ENCODE assay signal across 29 cellular contexts in genomic region chr16:74759564-74759963, GRCh38. TPM values are rescaled to one million over a fixed set of nuclear protein-coding genes. Genes with fewer than 3 reads are reported as not detected.
"Had no signal": no experiment of that assay in that cellular context is flagged by ENCODE, and none has a peak within 500 bp of the region (broad histone marks: within the 10 kb centered on the region; RNA-seq: fewer than 3 reads in every experiment).

No MANE protein-coding gene starts in this region.

- ATAC-seq: activated CD8-positive, alpha-beta T cell treated with anti-CD3 and anti-CD28 coated beads for 36 hours; gastroesophageal sphincter; naive thymus-derived CD8-positive, alpha-beta T cell; right cardiac atrium; stimulated activated naive CD8-positive, alpha-beta T cell treated with anti-CD3 and anti-CD28 coated beads, Interleukin-15, Interleukin-2, amounts not matched to agents 100 U/mL and 50 U/mL, for 24 hours; WTC11 had no signal

- H3K27me3 ChIP-seq: ascending aorta, brain microvascular endothelial cell, hepatocyte, uterus had no signal

- H3K36me3 Mint-ChIP-seq: activated naive CD8-positive, alpha-beta T cell treated with anti-CD3 and anti-CD28 coated beads for 36 hours; naive thymus-derived CD8-positive, alpha-beta T cell; type B pancreatic cell; WTC11 had no signal

- H3K9me3 ChIP-seq: ascending aorta, gastroesophageal sphincter, uterus had no signal

- DNase-seq: activated CD4-positive, alpha-beta T cell treated with anti-CD3 and anti-CD28 coated beads for 1 hour; activated CD4-positive, alpha-beta T cell treated with anti-CD3 and anti-CD28 coated beads, Interleukin-2, amount 50 U/mL, for 1 hour; activated CD8-positive, alpha-beta T cell treated with anti-CD3 and anti-CD28 coated beads for 36 hours; activated naive CD4-positive, alpha-beta T cell treated with Interleukin-2 at 50 U/mL for 16 hours; activated naive CD8-positive, alpha-beta T cell treated with anti-CD3 and anti-CD28 coated beads for 36 hours; activated T-cell treated with anti-CD3 and anti-CD28 coated beads, Interleukin-2, amount 50 U/mL, for 4 hours; brain microvascular endothelial cell; caudate nucleus; islet precursor cell; mammary epithelial cell; midbrain; naive thymus-derived CD8-positive, alpha-beta T cell; occipital lobe; right cardiac atrium; stimulated activated CD4-positive, alpha-beta T cell treated with anti-CD3 and anti-CD28 coated beads, Interleukin-2, amount 100 ng/mL, for 48 hours; stimulated activated naive CD8-positive, alpha-beta T cell treated with anti-CD3 and anti-CD28 coated beads, Interleukin-15, Interleukin-2, amounts not matched to agents 100 U/mL and 50 U/mL, for 24 hours; T-helper 2 cell; uterus had no signal

- H3K27ac Mint-ChIP-seq: activated CD8-positive, alpha-beta T cell treated with anti-CD3 and anti-CD28 coated beads for 36 hours; activated naive CD8-positive, alpha-beta T cell treated with anti-CD3 and anti-CD28 coated beads for 36 hours; activated T-helper 2 cell treated with anti-CD3 and anti-CD28 coated beads, Interferon-gamma antibody, Interleukin-2, Interleukin-4, amounts not matched to agents 10 μg/mL and 5 μg/mL and 100 μg/mL, durations not matched to agents 14 hours and 24 hours and 36 hours; type B pancreatic cell; WTC11 had no signal

- H3K4me1 Mint-ChIP-seq: activated naive CD8-positive, alpha-beta T cell treated with anti-CD3 and anti-CD28 coated beads for 36 hours; naive thymus-derived CD8-positive, alpha-beta T cell; neural crest cell had no signal

- H3K4me3 Mint-ChIP-seq: activated CD8-positive, alpha-beta T cell treated with anti-CD3 and anti-CD28 coated beads for 36 hours; activated naive CD8-positive, alpha-beta T cell treated with anti-CD3 and anti-CD28 coated beads for 36 hours; activated T-cell treated with anti-CD3 and anti-CD28 coated beads, Interleukin-2, amount 50 U/mL, for 4 hours; naive thymus-derived CD8-positive, alpha-beta T cell; neural crest cell; type B pancreatic cell; WTC11 had no signal

- H3K4me3 ChIP-seq: ascending aorta, gastroesophageal sphincter, hepatocyte, uterus had no signal

- H3K27ac ChIP-seq: ascending aorta, brain microvascular endothelial cell, gastroesophageal sphincter, hepatocyte, uterus had no signal

- H3K36me3 ChIP-seq: ascending aorta, brain microvascular endothelial cell, gastroesophageal sphincter, uterus had no signal

- H3K9me3 Mint-ChIP-seq: activated CD8-positive, alpha-beta T cell treated with anti-CD3 and anti-CD28 coated beads for 36 hours; activated naive CD8-positive, alpha-beta T cell treated with anti-CD3 and anti-CD28 coated beads for 36 hours; activated T-cell treated with anti-CD3 and anti-CD28 coated beads, Interleukin-2, amount 50 U/mL, for 4 hours; activated T-helper 2 cell treated with anti-CD3 and anti-CD28 coated beads, Interferon-gamma antibody, Interleukin-2, Interleukin-4, amounts not matched to agents 10 μg/mL and 5 μg/mL and 100 μg/mL, durations not matched to agents 14 hours and 24 hours and 36 hours; naive thymus-derived CD8-positive, alpha-beta T cell; neural crest cell; type B pancreatic cell had no signal

- FAIRE-seq: endothelial cell of umbilical vein had no signal

- H3K4me1 ChIP-seq: ascending aorta, gastroesophageal sphincter, uterus had no signal

RNA-seq across cellular contexts. Expression of gene FA2H, which starts 15.1 kb away (rescaled TPM):
- total RNA-seq: activated CD8-positive, alpha-beta T cell treated with anti-CD3 and anti-CD28 coated beads for 36 hours; activated naive CD8-positive, alpha-beta T cell treated with anti-CD3 and anti-CD28 coated beads for 36 hours; activated T-helper 2 cell treated with anti-CD3 and anti-CD28 coated beads, Interferon-gamma antibody, Interleukin-2, Interleukin-4, amounts not matched to agents 10 μg/mL and 5 μg/mL and 100 μg/mL, durations not matched to agents 14 hours and 24 hours and 36 hours; ascending aorta; endothelial cell of umbilical vein; fibroblast of lung; fibroblast of villous mesenchyme; mammary epithelial cell; naive thymus-derived CD8-positive, alpha-beta T cell; neural crest cell; subcutaneous adipose tissue; uterus had no signal
- polyA plus RNA-seq: endothelial cell of umbilical vein; fibroblast of lung; naive thymus-derived CD8-positive, alpha-beta T cell had no signal

RNA-seq across cellular contexts. Expression of gene MLKL, which starts 58.9 kb away (rescaled TPM):
- total RNA-seq: neural crest cell had no signal
